In genomic region chr11:97968071-97968470, GRCh38 we compare ENCODE assay signal across 22 cellular contexts.
"Had no signal": no experiment of that assay in that cellular context is flagged by ENCODE, and none has a peak within 500 bp of the region (broad histone marks: within the 10 kb centered on the region; RNA-seq: fewer than 3 reads in every experiment).

No MANE protein-coding gene starts in this region.

- H3K27ac ChIP-seq: left lung, pancreas, prostate gland, skin epidermis, suprapubic skin, thoracic aorta, tibial artery, uterus had no signal

- H3K4me3 ChIP-seq: left lung, lung, pancreas, prostate gland, skin epidermis, suprapubic skin, thoracic aorta, tibial artery, uterus had no signal

- H3K4me1 ChIP-seq: left lung, pancreas, prostate gland, suprapubic skin, tibial artery, uterus had no signal

- H3K36me3 ChIP-seq: left lung, pancreas, prostate gland, suprapubic skin, thoracic aorta, tibial artery, uterus had no signal

- H3K9me3 ChIP-seq: pancreas, prostate gland, suprapubic skin, thoracic aorta, tibial artery, uterus had no signal

- H3K27me3 ChIP-seq: left lung, pancreas, suprapubic skin, tibial artery, uterus had no signal

- DNase-seq: hippocampal formation; kidney; left colon; left lung; naive thymus-derived CD8-positive, alpha-beta T cell; nucleus accumbens; pancreas; posterior cingulate gyrus; retina; right cardiac atrium; stimulated activated CD4-positive, alpha-beta T cell treated with anti-CD3 and anti-CD28 coated beads, Interleukin-12 subunit alpha, Interleukin-12 subunit beta, amount 100 ng/mL, for 4 hours; stimulated activated CD4-positive, alpha-beta T cell treated with anti-CD3 and anti-CD28 coated beads, Interleukin-4, amount 100 ng/mL, for 24 hours; stimulated activated naive CD4-positive, alpha-beta T cell; tibial artery; uterus had no signal

- ATAC-seq: left colon; left lung; naive thymus-derived CD8-positive, alpha-beta T cell; pancreas; right cardiac atrium; sciatic nerve; stimulated activated effector memory CD8-positive, alpha-beta T cell treated with anti-CD3 and anti-CD28 coated beads, Interleukin-12 subunit alpha, Interleukin-12 subunit beta, amount 100 ng/mL, for 72 hours had no signal
